In genomic region chr16:27428035-27428785, GRCh38 we compare ENCODE assay signal across 11 cellular contexts. TPM values are rescaled to one million over a fixed set of nuclear protein-coding genes. Genes with fewer than 3 reads are reported as not detected.
DNase-seq lines count a peak whose midpoint lies in the region; ATAC-seq, FAIRE-seq and TF ChIP-seq lines count a peak whose summit lies in the region.
"Had no signal": no experiment of that assay in that cellular context is flagged by ENCODE, and none has a peak within 500 bp of the region (broad histone marks: within the 10 kb centered on the region; RNA-seq: fewer than 3 reads in every experiment).

No MANE protein-coding gene starts in this region.

- H3K27ac Mint-ChIP-seq in progenitor cell of endocrine pancreas: no peak overlapping the region

- peaks cover 0 to 6% of the 10 kb centered on the region in 2 experiments; a peak in 2 of 5 replicates for H3K27me3 ChIP-seq in K562 (ENCODE audit: control insufficient read depth in 2 of 2, insufficient read depth in 2 of 2, low read length in 2 of 2)

- no peaks in the 10 kb centered on the region for H3K4me1 Mint-ChIP-seq in progenitor cell of endocrine pancreas (ENCODE audit: low read depth)

- H3K4me2 ChIP-seq in K562 (ENCODE audit: insufficient read depth, low read length): no peak overlapping the region

- H3K36me3 Mint-ChIP-seq in progenitor cell of endocrine pancreas (ENCODE audit: insufficient read depth): no peaks in the 10 kb centered on the region

- no peaks in the 10 kb centered on the region for H3K9me1 ChIP-seq in K562 (ENCODE audit: control insufficient read depth, insufficient read depth, low read length)

- H3K9me3 ChIP-seq in K562 (replicated peaks; ENCODE audit: control insufficient read depth, insufficient read depth, low read depth, low read length): no peaks in the 10 kb centered on the region

- H3K27ac ChIP-seq in K562 (ENCODE audit: extremely low read depth, low read depth, low read length): no peak overlapping the region

- no peaks in the 10 kb centered on the region for H3K36me3 ChIP-seq in K562 (ENCODE audit: control insufficient read depth, insufficient read depth, low read length)

- POLR2A ChIA-PET in K562 (lab: Yijun Ruan, JAX): no interaction called here

- peaks cover 4% of the 10 kb centered on the region for H3K9me3 Mint-ChIP-seq in progenitor cell of endocrine pancreas (ENCODE audit: low read depth)

- FAIRE-seq in K562 (lab: Jason Lieb, UNC): no peak
- FAIRE-seq: GM18507 had no signal

- TF ChIP-seq EP300 in K562 (IDR thresholded peaks at IDR 0.05; ENCODE audit: low read length): no peak

- ATAC-seq in K562 (no peak), GM19463 (IDR thresholded peaks at IDR 0.05; ENCODE audit: unreplicated experiment) (no peak), GM21528 (IDR thresholded peaks at IDR 0.05; ENCODE audit: low FRiP score, unreplicated experiment) (no peak)

- no peaks in the 10 kb centered on the region for H4K20me1 ChIP-seq in K562 (replicated peaks; ENCODE audit: control insufficient read depth, insufficient read depth, low read length)

- H3K9ac ChIP-seq in K562 (ENCODE audit: insufficient read depth in 1 of 2, low read depth in 2 of 2, low read length in 2 of 2): no peak overlapping the region

- CTCF ChIA-PET in K562 (lab: Yijun Ruan, JAX; ENCODE audit: low intra/inter-chr PET ratio): no interaction called here

- peak in 1 of 3 experiments; percentile 4; a peak in 1 of 6 replicates for TF ChIP-seq CTCF in K562 (IDR thresholded peaks at IDR 0.05 in 2 of 3, conservative IDR thresholded peaks at IDR 0.05 in 1 of 3; ENCODE audit: insufficient read depth in 2 of 3, low read depth in 1 of 3, low read length in 3 of 3)
- TF ChIP-seq CTCF in progenitor cell of endocrine pancreas (IDR thresholded peaks at IDR 0.05; ENCODE audit: unreplicated experiment): no peak

- no peak overlapping the region for H3K4me3 ChIP-seq in K562

- no peak for TF ChIP-seq RAD21 in K562 (CRISPR knock-in tag; conservative IDR thresholded peaks at IDR 0.05 in 1 of 2, IDR thresholded peaks at IDR 0.05 in 1 of 2)

- intact Hi-C loops in K562 (cut with micrococcal nuclease): no loop called here

- peaks cover 5 to 12% of the 10 kb centered on the region in 2 experiments for H3K4me1 ChIP-seq in K562 (replicated peaks in 1 of 2; ENCODE audit: control insufficient read depth in 2 of 2, insufficient read depth in 2 of 2, low read length in 2 of 2)

- peaks cover 8% of the 10 kb centered on the region for H3K27me3 Mint-ChIP-seq in progenitor cell of endocrine pancreas

- no peaks in the 10 kb centered on the region for H3K79me2 ChIP-seq in K562 (ENCODE audit: control insufficient read depth, insufficient read depth, low read length)

- no peak for TF ChIP-seq POLR2A in K562 (conservative IDR thresholded peaks at IDR 0.05)

- 20% methylated on average over 4 of the region's 4 CpGs for WGBS in K562 (ENCODE audit: insufficient coverage, low coverage, missing lambda C conversion rate)

- DNase-seq in DMS 273 (lab: John Stamatoyannopoulos, UW; ENCODE audit: unreplicated experiment) (peak; percentile 23), DMS 273 treated with DMSO at 0.1 percent for 48 hours (lab: John Stamatoyannopoulos, UW) (no peak), KBM-7 (peak; percentile 60), K562 (ENCODE audit: extremely low read depth in 1 of 4, low spot score in 3 of 4) (no peak), progenitor cell of endocrine pancreas (ENCODE audit: low spot score, unreplicated experiment) (peak; percentile 2), NCI-H69 (lab: John Stamatoyannopoulos, UW) (no peak)
- DNase-seq: NCI-H1048 had no signal

- H2AFZ ChIP-seq in K562 (ENCODE audit: low read depth, low read length): no peak overlapping the region

- in situ Hi-C loops in KBM-7 (cut with MboI; ENCODE audit: low pct_unique_long_range_greater_than_20kb, low sequenced_read_pairs): no loop called here
- in situ Hi-C loops in K562 (cut with MboI): no loop called here

- BruUV-seq in K562 (replicated peaks; lab: Mats Ljungman, UMichigan): no TSS peak

- H3K4me3 Mint-ChIP-seq in progenitor cell of endocrine pancreas (ENCODE audit: low read depth): no peak overlapping the region
- H3K4me3 Mint-ChIP-seq: neural crest cell had no signal

TF ChIP-seq in K562, 482 proteins besides CTCF, POLR2A, EP300 and RAD21 (continues in another document):
- TF ChIP-seq SPI1 (IDR thresholded peaks at IDR 0.05; ENCODE audit: borderline replicate concordance, low read depth, low read length): peak; percentile 28; the same call in 1 of the 2 replicates
- no peak for TF ChIP-seq XRCC4 (IDR thresholded peaks at IDR 0.05; ENCODE audit: extremely low read depth, insufficient read depth, insufficient read length)
- TF ChIP-seq PRDM10 (IDR thresholded peaks at IDR 0.05; ENCODE audit: partially characterized antibody): no peak
- peak; percentile 71 for TF ChIP-seq ZFP36 (IDR thresholded peaks at IDR 0.05; ENCODE audit: low read depth, low read length, partially characterized antibody)
- TF ChIP-seq ZKSCAN3 (CRISPR knock-in tag; IDR thresholded peaks at IDR 0.05): no peak
- TF ChIP-seq CGGBP1 (CRISPR knock-in tag; IDR thresholded peaks at IDR 0.05): no peak
- TF ChIP-seq SAFB (IDR thresholded peaks at IDR 0.05; ENCODE audit: borderline replicate concordance, low read depth, low read length): no peak
- TF ChIP-seq NEUROD1 (IDR thresholded peaks at IDR 0.05; ENCODE audit: borderline replicate concordance, low read depth, low read length, partially characterized antibody): no peak
- TF ChIP-seq RBM25 (IDR thresholded peaks at IDR 0.05; ENCODE audit: low read depth, low read length, severe bottlenecking): peak; percentile 53
- TF ChIP-seq NR0B1 (IDR thresholded peaks at IDR 0.05; ENCODE audit: partially characterized antibody): no peak
- no peak for TF ChIP-seq EGR1 (conservative IDR thresholded peaks at IDR 0.05)
- no peak for TF ChIP-seq E2F3 (CRISPR knock-in tag; IDR thresholded peaks at IDR 0.05)
- no peak for TF ChIP-seq ZNF175 (CRISPR knock-in tag; IDR thresholded peaks at IDR 0.05; ENCODE audit: low read depth)

RNA-seq across cellular contexts. Expression of gene IL21R, which starts 26.2 kb away (rescaled TPM):
- 1.4 and 2.4 TPM in 2 replicates for total RNA-seq in K562 (2011; cell fraction: chromatin; rRNA removed; ENCODE audit: low replicate concordance)
- 2.1 and 2.3 TPM in 2 replicates for total RNA-seq in K562 (2011; cell fraction: nucleolus; rRNA removed)
- 1.6 and 2.1 TPM in 2 replicates for total RNA-seq in K562 (2011; cell fraction: nucleoplasm; rRNA removed)
- 0.14 and 0.33 TPM in 2 replicates for total RNA-seq in K562 (2014; rRNA removed)
- 0.22 TPM in 2 replicates for total RNA-seq in K562 (2014; rRNA removed; fragmentation: Illumina TruSeq; extraction: Trizol)
- total RNA-seq in K562 (2015; rRNA removed; fragmentation: Illumina TruSeq; extraction: Trizol): 0.11 and 0.19 TPM in 2 replicates
- 0.29 and 0.51 TPM in 2 replicates for total RNA-seq in K562 (2021)
- polyA plus RNA-seq in K562 (2011; rRNA removed): 0.21 and 0.46 TPM in 2 replicates
- polyA plus RNA-seq in K562 (2011; cell fraction: cytosol; rRNA removed): 0.15 and 0.58 TPM in 2 replicates
- 0.27 and 0.67 TPM in 2 replicates for polyA plus RNA-seq in K562 (2011; cell fraction: nucleus; rRNA removed)
- polyA plus RNA-seq in K562 (2012): 0.42 and 3.6 TPM in 2 replicates
- 0.34 and 0.46 TPM in 2 replicates for polyA plus RNA-seq in K562 (2014; fragmentation: Illumina TruSeq; extraction: Trizol)
- under 1 TPM in 1 of 2 experiments, not detected in 1; 0.04 TPM for polyA plus RNA-seq in K562 (2014; fragmentation: Nextera tagmentation; extraction: Ambion mirVana)
- polyA plus RNA-seq in K562 (2014; rRNA removed): 0.15 and 0.62 TPM in 2 replicates
- polyA minus RNA-seq in K562 (2011; rRNA and poly(A)+ RNA removed): 0.63 and 0.74 TPM in 2 replicates
- polyA minus RNA-seq in K562 (2011; cell fraction: cytosol; rRNA and poly(A)+ RNA removed): 0.38 TPM in 1 of 2 replicates, not detected in the other
- 0.44 and 0.94 TPM in 2 replicates for polyA minus RNA-seq in K562 (2011; cell fraction: nucleus; rRNA and poly(A)+ RNA removed)
- total RNA-seq in progenitor cell of endocrine pancreas: not detected in 2 replicates

Comparison
In these comparisons a context has a peak if more than half of its experiments do, and no peak if none do; other contexts are left out.
1. DNase-seq: peak in DMS 273 (single experiment), KBM-7 (single experiment) and progenitor cell of endocrine pancreas (single experiment); none in DMS 273 treated with DMSO at 0.1 percent for 48 hours (single experiment), K562 (0 of 4) and NCI-H69 (single experiment).